Comparison of ENCODE assay signal across 14 cellular contexts in genomic region chr11:12544986-12545775, GRCh38.
"Had no signal": no experiment of that assay in that cellular context is flagged by ENCODE, and none has a peak within 500 bp of the region (broad histone marks: within the 10 kb centered on the region; RNA-seq: fewer than 3 reads in every experiment).

No MANE protein-coding gene starts in this region.

- H3K27ac ChIP-seq: adrenal gland, dorsolateral prefrontal cortex, esophagus squamous epithelium, heart left ventricle, tibial artery, vagina had no signal

- DNase-seq: activated CD4-positive, alpha-beta T cell treated with anti-CD3 and anti-CD28 coated beads, Interleukin-2, amount 10 ng/mL, durations not matched to agents 7 days and 5 days; activated CD4-positive, CD25-positive, alpha-beta regulatory T cell; activated naive CD4-positive, alpha-beta T cell treated with anti-CD3 and anti-CD28 coated beads, Interleukin-2, amount 50 U/mL, for 16 hours; activated T-cell treated with anti-CD3 and anti-CD28 coated beads for 4 hours; adrenal gland; dorsolateral prefrontal cortex; esophagus squamous epithelium; heart left ventricle; left ventricle myocardium superior; posterior cingulate gyrus; right cardiac atrium had no signal

- H3K27me3 ChIP-seq: adrenal gland, esophagus squamous epithelium, heart left ventricle, tibial artery, vagina had no signal

- H3K36me3 ChIP-seq: adrenal gland, esophagus squamous epithelium, heart left ventricle, tibial artery, vagina had no signal

- H3K9me3 ChIP-seq: adrenal gland, esophagus squamous epithelium, heart left ventricle, tibial artery, vagina had no signal

- ATAC-seq: heart left ventricle; left ventricle myocardium superior; right cardiac atrium; stimulated activated effector memory CD8-positive, alpha-beta T cell treated with anti-CD3 and anti-CD28 coated beads, Interleukin-12 subunit alpha, Interleukin-12 subunit beta, amount 100 ng/mL, for 72 hours had no signal

- H3K4me3 ChIP-seq: adrenal gland, dorsolateral prefrontal cortex, esophagus squamous epithelium, heart left ventricle, tibial artery, vagina had no signal
